ENCODE assay signal across 8 cellular contexts in the genomic region with DNA sequence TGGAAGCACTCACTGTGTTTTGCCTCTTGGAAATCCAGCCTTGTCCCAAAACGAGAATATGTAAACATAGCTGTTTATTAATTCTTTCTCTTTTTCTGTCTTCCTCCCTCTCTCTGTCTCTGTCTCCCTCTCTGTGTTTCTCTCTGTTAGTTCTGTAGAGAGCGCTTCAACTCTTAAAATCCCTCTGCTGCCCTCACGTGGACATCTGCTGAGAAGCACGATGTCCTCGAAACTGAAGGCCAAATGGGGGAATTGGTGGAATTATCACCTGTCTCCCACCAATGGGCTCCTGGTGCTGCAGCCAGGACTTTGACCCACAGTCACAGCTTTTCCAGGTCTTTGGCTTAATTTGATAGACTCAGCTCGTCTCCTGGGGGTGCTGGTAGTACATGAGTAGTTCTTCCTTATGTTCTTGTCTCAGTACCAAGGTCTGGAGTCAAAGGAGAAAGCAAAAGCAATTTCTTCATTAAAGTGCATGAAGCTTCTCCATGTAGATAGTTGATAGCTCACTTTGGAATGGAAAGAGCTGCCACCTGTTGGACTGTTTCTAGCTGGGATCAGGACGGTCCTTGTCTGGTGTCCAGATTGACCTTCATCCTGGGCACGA. TPM values are rescaled to one million over a fixed set of nuclear protein-coding genes. Genes with fewer than 3 reads are reported as not detected.
DNase-seq lines count a peak whose midpoint lies in the region; ATAC-seq and TF ChIP-seq lines count a peak whose summit lies in the region.

No MANE protein-coding gene starts in this region.

- no peaks in the 10 kb centered on the region for H3K27me3 Mint-ChIP-seq in Caco-2 (ENCODE audit: insufficient read depth, unreplicated experiment)
- H3K27me3 Mint-ChIP-seq in activated T-helper 17 cell treated with anti-CD3 and anti-CD28 coated beads, Interleukin-2, amount 50 U/mL, for 72 hours, result no peaks in the 10 kb centered on the region

- no peaks in the 10 kb centered on the region for H3K9me3 Mint-ChIP-seq in Caco-2 (ENCODE audit: unreplicated experiment)
- H3K9me3 Mint-ChIP-seq in activated T-helper 17 cell treated with anti-CD3 and anti-CD28 coated beads, Interleukin-2, amount 50 U/mL, for 72 hours, result no peaks in the 10 kb centered on the region

- H3K4me3 ChIP-seq in Caco-2 (ENCODE audit: low read depth, low read length) (no peak overlapping the region), RWPE2 (ENCODE audit: severe bottlenecking) (no peak overlapping the region), fibroblast of villous mesenchyme (ENCODE audit: low read depth, low read length) (no peak overlapping the region), suprapubic skin (no peak overlapping the region)

- POLR2A ChIA-PET in Caco-2 (lab: Charles Lee), result no interaction called here

- TF ChIP-seq CTCF in Caco-2 (IDR thresholded peaks at IDR 0.05; ENCODE audit: insufficient read depth in 1 of 2, low read depth in 1 of 2, low read length in 1 of 2, severe bottlenecking in 1 of 2, unreplicated experiment in 1 of 2) (peak; percentile 43 to 57), RWPE2 (IDR thresholded peaks at IDR 0.05; ENCODE audit: poor library complexity, severe bottlenecking) (peak; percentile 85), fibroblast of villous mesenchyme (IDR thresholded peaks at IDR 0.05; ENCODE audit: insufficient read depth, low read depth, low read length) (peak; percentile 79), suprapubic skin (IDR thresholded peaks at IDR 0.05) (peak; percentile 34 to 71)

- H3K27ac ChIP-seq in RWPE2 (ENCODE audit: poor library complexity, severe bottlenecking) (no peak overlapping the region), suprapubic skin (no peak overlapping the region)

- H3K27me3 ChIP-seq in Caco-2 (replicated peaks; ENCODE audit: control insufficient read depth, insufficient read depth, low read length), result no peaks in the 10 kb centered on the region
- no peaks in the 10 kb centered on the region for H3K27me3 ChIP-seq in RWPE2 (ENCODE audit: insufficient read depth, poor library complexity, severe bottlenecking)
- no peaks in the 10 kb centered on the region for H3K27me3 ChIP-seq in suprapubic skin

- TF ChIP-seq POLR2A in suprapubic skin (IDR thresholded peaks at IDR 0.05), result no peak

- intact Hi-C loops in Caco-2 (cut with micrococcal nuclease; ENCODE audit: unreplicated experiment), result loop anchor here (1.0 to 2.0 kb wide), 4 partner anchors 26 to 360 kb away; no protein-coding TSS in a partner anchor

- H3K36me3 Mint-ChIP-seq in Caco-2 (ENCODE audit: insufficient read depth, unreplicated experiment), result no peaks in the 10 kb centered on the region
- no peaks in the 10 kb centered on the region for H3K36me3 Mint-ChIP-seq in activated T-helper 17 cell treated with anti-CD3 and anti-CD28 coated beads, Interleukin-2, amount 50 U/mL, for 72 hours (ENCODE audit: low read depth)

- TF ChIP-seq EP300 in suprapubic skin (IDR thresholded peaks at IDR 0.05), result no peak

- H3K4me3 Mint-ChIP-seq in Caco-2 (ENCODE audit: unreplicated experiment), result peak overlapping the region; percentile 13
- peak overlapping the region; percentile 64 for H3K4me3 Mint-ChIP-seq in activated T-helper 17 cell treated with anti-CD3 and anti-CD28 coated beads, Interleukin-2, amount 50 U/mL, for 72 hours

- WGBS in suprapubic skin, result 22% methylated on average over 8 of the region's 8 CpGs

- H3K4me1 ChIP-seq in Caco-2 (peaks cover 19% of the 10 kb centered on the region), RWPE2 (ENCODE audit: insufficient read depth, poor library complexity, severe bottlenecking) (peaks cover 1% of the 10 kb centered on the region), suprapubic skin (peaks cover 9% of the 10 kb centered on the region)

- ATAC-seq in GM21526 (IDR thresholded peaks at IDR 0.05; ENCODE audit: low FRiP score, unreplicated experiment) (peak; percentile 59), RWPE2 (ENCODE audit: low read depth) (peak; percentile 80)
- ATAC-seq in activated T-helper 17 cell treated with anti-CD3 and anti-CD28 coated beads, Interleukin-2, amount 50 U/mL, for 72 hours (replicated peaks), result peak; percentile 76

- no peaks in the 10 kb centered on the region for H3K36me3 ChIP-seq in Caco-2 (ENCODE audit: control insufficient read depth, insufficient read depth, low read length)
- H3K36me3 ChIP-seq in RWPE2 (ENCODE audit: low read depth), result no peaks in the 10 kb centered on the region
- no peaks in the 10 kb centered on the region for H3K36me3 ChIP-seq in suprapubic skin

- CTCF ChIA-PET in Caco-2 (lab: Charles Lee), result interaction anchor here (0.6 to 0.7 kb wide), 2 partner anchors 249 to 273 kb away, joined by 3 read pairs; no protein-coding TSS in a partner anchor

- H3K4me1 Mint-ChIP-seq in Caco-2 (ENCODE audit: low read depth, unreplicated experiment), result peaks cover 14% of the 10 kb centered on the region
- H3K4me1 Mint-ChIP-seq in activated T-helper 17 cell treated with anti-CD3 and anti-CD28 coated beads, Interleukin-2, amount 50 U/mL, for 72 hours, result peaks cover 23% of the 10 kb centered on the region

- H3K27ac Mint-ChIP-seq in Caco-2 (ENCODE audit: unreplicated experiment), result no peak overlapping the region
- peak overlapping the region; percentile 58 for H3K27ac Mint-ChIP-seq in activated T-helper 17 cell treated with anti-CD3 and anti-CD28 coated beads, Interleukin-2, amount 50 U/mL, for 72 hours

- BruUV-seq in Caco-2 (replicated peaks; lab: Mats Ljungman, UMichigan), result no TSS peak

- DNase-seq in Caco-2 (peak; percentile 68 to 69), LoVo (ENCODE audit: low spot score) (peak; percentile 73), RWPE2 (ENCODE audit: low spot score) (no peak), fibroblast of villous mesenchyme (ENCODE audit: low read depth) (peak; percentile 76), nucleus accumbens (lab: John Stamatoyannopoulos, UW) (peak in 48 of 56 donors; percentile 1 to 82 (median 24)), suprapubic skin (ENCODE audit: low spot score in 2 of 2) (peak in 1 of 2 donors; percentile 74)

- H3K9me3 ChIP-seq in Caco-2, result no peaks in the 10 kb centered on the region
- H3K9me3 ChIP-seq in RWPE2 (ENCODE audit: severe bottlenecking), result no peaks in the 10 kb centered on the region
- no peaks in the 10 kb centered on the region for H3K9me3 ChIP-seq in suprapubic skin

RNA-seq across cellular contexts. Expression of a gene that starts 5.5 kb away (rescaled TPM):
- not detected in 2 replicates for total RNA-seq in Caco-2 (2022)
- total RNA-seq in activated T-helper 17 cell treated with anti-CD3 and anti-CD28 coated beads, Interleukin-2, amount 50 U/mL, for 72 hours, result under 1 TPM; 0.28 to 0.58 TPM
- total RNA-seq in fibroblast of villous mesenchyme, result under 0.01 TPM in 1 of 2 replicates, not detected in the other
- total RNA-seq in suprapubic skin, result under 1 TPM; 0.26 to 0.64 (median 0.56) TPM
